8 cellular contexts compared by ENCODE assay signal in genomic region chr3:49428697-49429100, GRCh38. TPM values are rescaled to one million over a fixed set of nuclear protein-coding genes. Genes with fewer than 3 reads are reported as not detected.
DNase-seq lines count a peak whose midpoint lies in the region; ATAC-seq and TF ChIP-seq lines count a peak whose summit lies in the region.

No MANE protein-coding gene starts in this region.

- ATAC-seq in GM19351 (IDR thresholded peaks at IDR 0.05; ENCODE audit: unreplicated experiment), result no peak

- H3K4me1 ChIP-seq in colonic mucosa (no peaks in the 10 kb centered on the region), mucosa of stomach (ENCODE audit: control insufficient read depth, insufficient read depth, low read length) (peaks cover 9% of the 10 kb centered on the region)

- H3K9me3 ChIP-seq in KOPT-K1 (ENCODE audit: insufficient read depth, low read length, poor library complexity, severe bottlenecking) (no peaks in the 10 kb centered on the region), colonic mucosa (no peaks in the 10 kb centered on the region), mucosa of stomach (ENCODE audit: control insufficient read depth, low read length) (no peaks in the 10 kb centered on the region)

- intact Hi-C loops in colonic mucosa (cut with DNase I), result no loop called here

- H3K27ac ChIP-seq in KOPT-K1 (ENCODE audit: low read depth, low read length, poor library complexity, severe bottlenecking) (peak overlapping the region; percentile 71), colonic mucosa (peak overlapping the region; percentile 91)

- no peaks in the 10 kb centered on the region for H3K27me3 ChIP-seq in colonic mucosa
- no peaks in the 10 kb centered on the region for H3K27me3 ChIP-seq in mucosa of stomach (ENCODE audit: control insufficient read depth, insufficient read depth, low read length)

- TF ChIP-seq CTCF in GM10266 (IDR thresholded peaks at IDR 0.05; ENCODE audit: control insufficient read depth, insufficient read depth, low read depth, missing control alignments), result peak; percentile 13
- TF ChIP-seq CTCF in colonic mucosa (IDR thresholded peaks at IDR 0.05), result no peak

- H3K4me3 ChIP-seq in colonic mucosa (peak overlapping the region; percentile 68), mucosa of stomach (ENCODE audit: low read length) (peak overlapping the region; percentile 47)

- H3K9ac ChIP-seq in colonic mucosa (ENCODE audit: low read depth in 2 of 2, low read length in 2 of 2) (peak overlapping the region; percentile 32 to 74), mucosa of stomach (ENCODE audit: low read length) (peak overlapping the region; percentile 71)

- H3K36me3 ChIP-seq in KOPT-K1 (ENCODE audit: insufficient read depth, low read length) (peaks cover 24% of the 10 kb centered on the region; the same call in 1 of the 2 replicates), colonic mucosa (no peaks in the 10 kb centered on the region), mucosa of stomach (ENCODE audit: control insufficient read depth, insufficient read depth, low read length) (peaks cover 5% of the 10 kb centered on the region)

- DNase-seq in GM10266 (ENCODE audit: extremely low spot score), result no peak
- no peak for DNase-seq in colonic mucosa
- DNase-seq in mesenteric fat pad (ENCODE audit: low spot score), result no peak
- no peak for DNase-seq in NCI-H226
- DNase-seq in SHP77 treated with DMSO at 0.1 percent for 48 hours (lab: John Stamatoyannopoulos, UW), result no peak

RNA-seq across cellular contexts. Expression of gene NICN1, which starts 0.4 kb away (rescaled TPM):
- total RNA-seq in colonic mucosa (1 to 10 TPM; 5.5 to 6.6 TPM), mesenteric fat pad (11.1 TPM)

RNA-seq across cellular contexts. Expression of gene AMT, which starts 6.4 kb away (rescaled TPM):
- total RNA-seq in colonic mucosa, result 10 to 100 TPM; 20.6 to 24.5 TPM
- total RNA-seq in mesenteric fat pad, result 1.2 TPM

RNA-seq across cellular contexts. Expression of gene TCTA, which starts 16.5 kb away (rescaled TPM):
- total RNA-seq in colonic mucosa (10 to 100 TPM; 35.0 to 37.6 TPM), mesenteric fat pad (23.5 TPM)

RNA-seq across cellular contexts. Expression of gene RHOA, which starts 16.9 kb away (rescaled TPM):
- total RNA-seq in colonic mucosa (100 to 1,000 TPM; 499 to 506 TPM), mesenteric fat pad (563 TPM)

RNA-seq across cellular contexts. Expression of gene DAG1, which starts 41.4 kb away (rescaled TPM):
- total RNA-seq in colonic mucosa (100 to 1,000 TPM in 1 of 2 donors, 10 to 100 TPM in 1; 81.7 to 107 TPM), mesenteric fat pad (63.7 TPM)
